Comparison of ENCODE assay signal across 24 cellular contexts in genomic region chr15:76158250-76158649, GRCh38.
"Had no signal": no experiment of that assay in that cellular context is flagged by ENCODE, and none has a peak within 500 bp of the region (broad histone marks: within the 10 kb centered on the region; RNA-seq: fewer than 3 reads in every experiment).

No MANE protein-coding gene starts in this region.

- H3K27ac Mint-ChIP-seq: effector memory CD8-positive, alpha-beta T cell; nephron progenitor cell; stimulated activated naive B cell treated with anti-CD40 and anti-IgM and Interleukin-4, amounts not matched to agents 10 μg/mL and 1 μg/mL and 100 μg/mL, for 72 hours; stimulated activated naive CD8-positive, alpha-beta T cell treated with anti-CD3 and anti-CD28 coated beads, Interleukin-15, Interleukin-2, amounts not matched to agents 100 ng/mL and 50 ng/mL, for 24 hours had no signal

- ATAC-seq: effector memory CD8-positive, alpha-beta T cell; gastrocnemius medialis; left lung; naive thymus-derived CD4-positive, alpha-beta T cell; psoas muscle; right cardiac atrium; stimulated activated naive B cell treated with anti-CD40 and anti-IgM and Interleukin-4, amounts not matched to agents 10 μg/mL and 1 μg/mL and 100 μg/mL, for 72 hours had no signal

- H3K27me3 ChIP-seq: gastrocnemius medialis, left lung, ovary, spleen, upper lobe of left lung had no signal

- H3K36me3 ChIP-seq: gastrocnemius medialis, left lung, ovary, spleen, thoracic aorta, tibial nerve, upper lobe of left lung had no signal

- H3K27ac ChIP-seq: coronary artery, gastrocnemius medialis, left lung, ovary, psoas muscle, skin epidermis, spleen, thoracic aorta, tibial nerve, upper lobe of left lung had no signal

- DNase-seq: dermis blood vessel endothelial cell; effector memory CD8-positive, alpha-beta T cell; foreskin fibroblast; gastrocnemius medialis; head of caudate nucleus; kidney; mesenchymal stem cell; midbrain; naive thymus-derived CD4-positive, alpha-beta T cell; nephron progenitor cell; occipital lobe; ovary; right cardiac atrium; spleen; stimulated activated naive B cell treated with anti-CD40 and anti-IgM and Interleukin-4, amounts not matched to agents 10 μg/mL and 1 μg/mL and 100 μg/mL, for 72 hours; upper lobe of left lung had no signal

- H3K9me3 Mint-ChIP-seq: effector memory CD8-positive, alpha-beta T cell; naive thymus-derived CD4-positive, alpha-beta T cell; nephron progenitor cell; stimulated activated naive B cell treated with anti-CD40 and anti-IgM and Interleukin-4, amounts not matched to agents 10 μg/mL and 1 μg/mL and 100 μg/mL, for 72 hours; stimulated activated naive CD8-positive, alpha-beta T cell treated with anti-CD3 and anti-CD28 coated beads, Interleukin-15, Interleukin-2, amounts not matched to agents 100 ng/mL and 50 ng/mL, for 24 hours had no signal

- H3K4me1 Mint-ChIP-seq: naive thymus-derived CD4-positive, alpha-beta T cell had no signal

- FAIRE-seq: kidney, urothelium cell line had no signal

- H3K36me3 Mint-ChIP-seq: naive thymus-derived CD4-positive, alpha-beta T cell; stimulated activated naive B cell treated with anti-CD40 and anti-IgM and Interleukin-4, amounts not matched to agents 10 μg/mL and 1 μg/mL and 100 μg/mL, for 72 hours had no signal

- H3K4me3 ChIP-seq: coronary artery, gastrocnemius medialis, left lung, ovary, psoas muscle, skin epidermis, spleen, thoracic aorta, tibial nerve, upper lobe of left lung had no signal

- H3K9me3 ChIP-seq: gastrocnemius medialis, left lung, ovary, psoas muscle, spleen, thoracic aorta, tibial nerve, upper lobe of left lung had no signal

- H3K27me3 Mint-ChIP-seq: stimulated activated naive CD8-positive, alpha-beta T cell treated with anti-CD3 and anti-CD28 coated beads, Interleukin-15, Interleukin-2, amounts not matched to agents 100 ng/mL and 50 ng/mL, for 24 hours had no signal

- H3K4me3 Mint-ChIP-seq: effector memory CD8-positive, alpha-beta T cell; naive thymus-derived CD4-positive, alpha-beta T cell; nephron progenitor cell; stimulated activated naive B cell treated with anti-CD40 and anti-IgM and Interleukin-4, amounts not matched to agents 10 μg/mL and 1 μg/mL and 100 μg/mL, for 72 hours; stimulated activated naive CD8-positive, alpha-beta T cell treated with anti-CD3 and anti-CD28 coated beads, Interleukin-15, Interleukin-2, amounts not matched to agents 100 ng/mL and 50 ng/mL, for 24 hours had no signal
